Comparison of ENCODE assay signal across 11 cellular contexts in genomic region chr1:68293609-68294353, GRCh38.
A peak's percentile ranks its signal among the peaks of the same experiment; 100 is the strongest.
DNase-seq lines count a peak whose midpoint lies in the region; ATAC-seq and TF ChIP-seq lines count a peak whose summit lies in the region.
"Had no signal": no experiment of that assay in that cellular context is flagged by ENCODE, and none has a peak within 500 bp of the region (broad histone marks: within the 10 kb centered on the region; RNA-seq: fewer than 3 reads in every experiment).

No MANE protein-coding gene starts in this region.

- H3K27me3 ChIP-seq in HAP-1 (ENCODE audit: low read depth) (no peaks in the 10 kb centered on the region), iPS-18a (ENCODE audit: control insufficient read depth, insufficient read depth, low read length) (peaks cover 86% of the 10 kb centered on the region), WERI-Rb-1 (ENCODE audit: insufficient read depth, low read depth, severe bottlenecking) (no peaks in the 10 kb centered on the region)

- no peak for ATAC-seq in natural killer cell treated with Interleukin-12 subunit alpha and Interleukin-12 subunit beta and Interleukin-15 and Interleukin-18, amount 100 ng/mL, for 72 hours
- ATAC-seq in HG02885 (IDR thresholded peaks at IDR 0.05; ENCODE audit: poor library complexity, unreplicated experiment) = no peak

- H3K4me3 ChIP-seq in HAP-1 (no peak overlapping the region), iPS-18a (ENCODE audit: low read length) (peak overlapping the region; percentile 45), retinal pigment epithelial cell (ENCODE audit: low read length) (peak overlapping the region; percentile 22), WERI-Rb-1 (ENCODE audit: low read depth, low read length) (no peak overlapping the region)

- H3K27me3 Mint-ChIP-seq in natural killer cell treated with Interleukin-12 subunit alpha and Interleukin-12 subunit beta and Interleukin-15 and Interleukin-18, amount 100 ng/mL, for 72 hours = peaks cover 0 to 2% of the 10 kb centered on the region in 2 donors

- peak overlapping the region; percentile 4 for H3K9ac ChIP-seq in iPS-18a (ENCODE audit: low read length)
- H3K9ac ChIP-seq: KMS-11 had no signal

- peak; percentile 85 to 86 for DNase-seq in HAP-1 (ENCODE audit: low spot score in 2 of 2)
- peak; percentile 77 for DNase-seq in cerebellar cortex (ENCODE audit: low spot score)
- peak; percentile 82 for DNase-seq in retinal pigment epithelial cell (ENCODE audit: low read depth)
- DNase-seq in natural killer cell treated with Interleukin-12 subunit alpha and Interleukin-12 subunit beta and Interleukin-15 and Interleukin-18, amount 100 ng/mL, for 72 hours (ENCODE audit: low spot score) = no peak
- DNase-seq in WERI-Rb-1 = no peak
- DNase-seq in NCI-H82 treated with DMSO at 0.1 percent for 48 hours (lab: John Stamatoyannopoulos, UW; ENCODE audit: unreplicated experiment) = no peak
- DNase-seq: NCI-H510A treated with DMSO at 0.1 percent for 48 hours, T-helper 9 cell had no signal

- no peaks in the 10 kb centered on the region for H3K36me3 Mint-ChIP-seq in natural killer cell treated with Interleukin-12 subunit alpha and Interleukin-12 subunit beta and Interleukin-15 and Interleukin-18, amount 100 ng/mL, for 72 hours

- H3K9me3 ChIP-seq in HAP-1 (no peaks in the 10 kb centered on the region), iPS-18a (ENCODE audit: control insufficient read depth, low read depth, low read length) (no peaks in the 10 kb centered on the region), WERI-Rb-1 (ENCODE audit: severe bottlenecking) (no peaks in the 10 kb centered on the region)

- in situ Hi-C loops in HAP-1 (cut with MboI; ENCODE audit: low sequenced_read_pairs) = no loop called here

- no peaks in the 10 kb centered on the region for H3K4me1 Mint-ChIP-seq in natural killer cell treated with Interleukin-12 subunit alpha and Interleukin-12 subunit beta and Interleukin-15 and Interleukin-18, amount 100 ng/mL, for 72 hours (ENCODE audit: low read depth in 2 of 2)

- peaks cover 5% of the 10 kb centered on the region for H3K9me3 Mint-ChIP-seq in natural killer cell treated with Interleukin-12 subunit alpha and Interleukin-12 subunit beta and Interleukin-15 and Interleukin-18, amount 100 ng/mL, for 72 hours

- no peak overlapping the region for H3K4me3 Mint-ChIP-seq in natural killer cell treated with Interleukin-12 subunit alpha and Interleukin-12 subunit beta and Interleukin-15 and Interleukin-18, amount 100 ng/mL, for 72 hours

- TF ChIP-seq CTCF in retinal pigment epithelial cell (conservative IDR thresholded peaks at IDR 0.05; ENCODE audit: low read depth, low read length) = no peak
- TF ChIP-seq CTCF in WERI-Rb-1 (IDR thresholded peaks at IDR 0.05; ENCODE audit: low read depth, low read length) = no peak

- peaks cover 33% of the 10 kb centered on the region for H3K4me1 ChIP-seq in HAP-1
- H3K4me1 ChIP-seq in iPS-18a (ENCODE audit: control insufficient read depth, low read depth, low read length) = peaks cover 37% of the 10 kb centered on the region

- H3K27ac Mint-ChIP-seq in natural killer cell treated with Interleukin-12 subunit alpha and Interleukin-12 subunit beta and Interleukin-15 and Interleukin-18, amount 100 ng/mL, for 72 hours = no peak overlapping the region

- H3K27ac ChIP-seq in iPS-18a (ENCODE audit: low read length) = no peak overlapping the region
- H3K27ac ChIP-seq in WERI-Rb-1 = no peak overlapping the region
- H3K27ac ChIP-seq: KMS-11 had no signal

- H3K36me3 ChIP-seq in HAP-1 (replicated peaks) (no peaks in the 10 kb centered on the region), iPS-18a (ENCODE audit: control insufficient read depth, low read depth, low read length) (no peaks in the 10 kb centered on the region), WERI-Rb-1 (no peaks in the 10 kb centered on the region)

Comparison
In these comparisons a context has a peak if more than half of its experiments do, and no peak if none do; other contexts are left out.
1. DNase-seq: peak in HAP-1 (2 of 2), cerebellar cortex (single experiment) and retinal pigment epithelial cell (single experiment); none in natural killer cell treated with Interleukin-12 subunit alpha and Interleukin-12 subunit beta and Interleukin-15 and Interleukin-18, amount 100 ng/mL, for 72 hours (single experiment), WERI-Rb-1 (single experiment) and NCI-H82 treated with DMSO at 0.1 percent for 48 hours (single experiment).
2. H3K4me3 ChIP-seq: peak in iPS-18a (single experiment) and retinal pigment epithelial cell (single experiment); none in HAP-1 (single experiment) and WERI-Rb-1 (single experiment).